In the genomic region with DNA sequence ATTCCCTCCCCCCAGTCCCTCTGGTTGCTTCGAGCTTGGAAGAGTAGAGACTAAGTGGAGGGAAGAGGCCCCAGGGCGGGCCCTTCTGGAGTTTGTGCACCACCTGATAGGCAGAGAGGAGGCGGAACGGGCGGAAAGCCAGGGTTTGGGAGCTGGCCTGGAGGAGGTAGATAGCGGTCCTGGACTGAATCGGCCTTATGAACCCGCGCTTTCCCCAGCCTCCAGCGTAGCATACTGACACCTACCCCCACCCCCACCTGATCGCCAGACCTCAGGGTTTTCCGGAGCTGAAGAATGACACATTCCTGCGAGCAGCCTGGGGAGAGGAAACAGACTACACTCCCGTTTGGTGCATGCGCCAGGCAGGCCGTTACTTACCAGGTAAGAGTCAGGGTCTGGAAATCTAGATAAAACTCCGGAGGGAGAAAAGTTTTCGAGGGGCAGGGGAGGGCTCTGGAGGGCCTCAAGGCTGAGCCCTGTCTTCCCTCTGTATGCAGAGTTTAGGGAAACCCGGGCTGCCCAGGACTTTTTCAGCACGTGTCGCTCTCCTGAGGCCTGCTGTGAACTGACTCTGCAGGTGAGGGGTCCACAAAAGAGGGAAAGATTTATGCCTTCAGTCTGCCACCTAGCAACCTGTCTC, we compare ENCODE assay signal across 1 cellular context.
TF ChIP-seq lines count a peak whose summit lies in the region.

No MANE protein-coding gene starts in this region.

TF ChIP-seq in K562, 482 proteins besides CTCF, POLR2A, EP300 and RAD21 (continued from another document and continues in another):
- TF ChIP-seq, protein P1, sequence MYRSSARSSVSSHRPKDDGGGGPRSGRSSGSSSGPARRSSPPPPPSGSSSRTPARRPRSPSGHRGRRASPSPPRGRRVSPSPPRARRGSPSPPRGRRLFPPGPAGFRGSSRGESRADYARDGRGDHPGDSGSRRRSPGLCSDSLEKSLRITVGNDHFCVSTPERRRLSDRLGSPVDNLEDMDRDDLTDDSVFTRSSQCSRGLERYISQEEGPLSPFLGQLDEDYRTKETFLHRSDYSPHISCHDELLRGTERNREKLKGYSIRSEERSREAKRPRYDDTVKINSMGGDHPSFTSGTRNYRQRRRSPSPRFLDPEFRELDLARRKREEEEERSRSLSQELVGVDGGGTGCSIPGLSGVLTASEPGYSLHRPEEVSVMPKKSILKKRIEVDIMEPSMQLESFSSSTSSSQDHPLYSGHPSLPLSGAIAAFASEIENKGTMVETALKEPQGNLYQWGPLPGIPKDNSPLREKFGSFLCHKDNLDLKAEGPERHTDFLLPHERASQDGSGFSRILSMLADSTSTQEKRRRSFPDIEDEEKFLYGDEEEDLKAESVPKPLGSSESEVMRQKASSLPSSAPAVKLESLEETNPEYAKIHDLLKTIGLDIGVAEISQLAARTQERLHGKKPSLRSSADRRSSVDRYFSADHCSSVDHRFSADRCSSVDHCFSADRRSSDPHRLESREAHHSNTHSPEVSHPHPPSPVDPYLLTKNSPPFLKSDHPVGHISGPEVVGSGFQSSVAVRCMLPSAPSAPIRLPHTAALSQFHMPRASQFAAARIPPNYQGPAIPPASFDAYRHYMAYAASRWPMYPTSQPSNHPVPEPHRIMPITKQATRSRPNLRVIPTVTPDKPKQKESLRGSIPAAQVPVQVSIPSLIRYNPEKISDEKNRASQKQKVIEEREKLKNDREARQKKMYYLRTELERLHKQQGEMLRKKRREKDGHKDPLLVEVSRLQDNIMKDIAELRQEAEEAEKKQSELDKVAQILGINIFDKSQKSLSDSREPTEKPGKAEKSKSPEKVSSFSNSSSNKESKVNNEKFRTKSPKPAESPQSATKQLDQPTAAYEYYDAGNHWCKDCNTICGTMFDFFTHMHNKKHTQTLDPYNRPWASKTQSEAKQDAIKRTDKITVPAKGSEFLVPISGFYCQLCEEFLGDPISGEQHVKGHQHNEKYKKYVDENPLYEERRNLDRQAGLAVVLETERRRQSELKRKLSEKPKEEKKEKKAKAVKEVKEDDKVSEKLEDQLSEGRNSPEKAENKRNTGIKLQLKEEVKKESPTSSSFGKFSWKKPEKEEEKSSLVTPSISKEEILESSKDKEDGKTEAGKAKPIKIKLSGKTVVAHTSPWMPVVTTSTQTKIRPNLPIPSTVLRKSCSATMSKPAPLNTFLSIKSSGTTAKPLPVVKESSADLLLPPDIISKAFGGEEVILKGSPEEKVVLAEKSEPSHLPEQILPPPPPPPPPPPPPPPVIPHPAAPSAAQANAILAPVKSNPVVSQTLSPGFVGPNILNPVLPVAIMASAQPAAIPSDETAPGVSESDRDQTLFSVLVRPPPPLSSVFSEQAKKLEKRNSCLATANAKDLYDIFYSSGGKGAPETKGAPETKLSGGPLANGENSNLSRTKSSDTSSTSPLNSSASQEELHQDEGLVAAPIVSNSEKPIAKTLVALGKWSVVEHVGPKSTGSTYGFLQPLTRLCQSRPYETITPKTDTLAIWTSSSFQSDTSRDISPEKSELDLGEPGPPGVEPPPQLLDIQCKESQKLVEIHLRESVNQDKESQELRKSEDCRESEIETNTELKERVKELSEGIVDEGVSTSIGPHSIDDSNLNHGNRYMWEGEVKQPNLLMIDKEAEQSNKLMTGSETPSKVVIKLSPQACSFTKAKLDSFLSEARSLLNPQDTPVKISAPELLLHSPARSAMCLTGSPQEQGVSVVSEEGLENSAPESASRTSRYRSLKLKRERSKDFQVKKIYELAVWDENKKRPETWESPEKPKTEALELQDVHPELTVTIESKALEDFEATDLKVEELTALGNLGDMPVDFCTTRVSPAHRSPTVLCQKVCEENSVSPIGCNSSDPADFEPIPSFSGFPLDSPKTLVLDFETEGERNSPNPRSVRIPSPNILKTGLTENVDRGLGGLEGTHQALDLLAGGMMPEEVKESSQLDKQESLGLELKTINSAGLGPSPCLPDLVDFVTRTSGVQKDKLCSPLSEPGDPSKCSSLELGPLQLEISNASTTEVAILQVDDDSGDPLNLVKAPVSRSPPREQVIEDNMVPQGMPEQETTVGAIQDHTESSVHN (IDR thresholded peaks at IDR 0.05; ENCODE audit: borderline replicate concordance in 1 of 2, low read depth in 1 of 2): peak in 1 of 2 experiments; percentile 59; a peak in 1 of 4 replicates
- TF ChIP-seq PHTF2 (CRISPR knock-in tag; IDR thresholded peaks at IDR 0.05): no peak
- peak; percentile 87; the same call in 1 of the 2 replicates for TF ChIP-seq ZBED1 (IDR thresholded peaks at IDR 0.05)
- no peak for TF ChIP-seq JUNB (CRISPR knock-in tag; conservative IDR thresholded peaks at IDR 0.05)
- no peak for TF ChIP-seq SNIP1 (IDR thresholded peaks at IDR 0.05; ENCODE audit: low read depth)
- peak; percentile 73 for TF ChIP-seq XRCC5 (IDR thresholded peaks at IDR 0.05; ENCODE audit: low read depth, low read length)
- no peak for TF ChIP-seq ZC3H8 (IDR thresholded peaks at IDR 0.05)
- TF ChIP-seq, protein P2, sequence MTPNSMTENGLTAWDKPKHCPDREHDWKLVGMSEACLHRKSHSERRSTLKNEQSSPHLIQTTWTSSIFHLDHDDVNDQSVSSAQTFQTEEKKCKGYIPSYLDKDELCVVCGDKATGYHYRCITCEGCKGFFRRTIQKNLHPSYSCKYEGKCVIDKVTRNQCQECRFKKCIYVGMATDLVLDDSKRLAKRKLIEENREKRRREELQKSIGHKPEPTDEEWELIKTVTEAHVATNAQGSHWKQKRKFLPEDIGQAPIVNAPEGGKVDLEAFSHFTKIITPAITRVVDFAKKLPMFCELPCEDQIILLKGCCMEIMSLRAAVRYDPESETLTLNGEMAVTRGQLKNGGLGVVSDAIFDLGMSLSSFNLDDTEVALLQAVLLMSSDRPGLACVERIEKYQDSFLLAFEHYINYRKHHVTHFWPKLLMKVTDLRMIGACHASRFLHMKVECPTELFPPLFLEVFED (CRISPR knock-in tag; conservative IDR thresholded peaks at IDR 0.05): no peak; the same call in 1 of the 2 replicates
- TF ChIP-seq ZSCAN29 (IDR thresholded peaks at IDR 0.05): peak; percentile 59; the same call in 1 of the 2 replicates
- TF ChIP-seq KDM4B (IDR thresholded peaks at IDR 0.05; ENCODE audit: borderline replicate concordance in 2 of 2, low read depth in 1 of 2): peak in 1 of 2 experiments; percentile 69; a peak in 1 of 4 replicates
- peak; percentile 98 for TF ChIP-seq HMGN3 (IDR thresholded peaks at IDR 0.05; ENCODE audit: borderline replicate concordance, extremely low read depth, insufficient read length, low read depth, low read length)
- TF ChIP-seq HDGF (IDR thresholded peaks at IDR 0.05): no peak
- TF ChIP-seq ZNF3 (CRISPR knock-in tag; IDR thresholded peaks at IDR 0.05): no peak
- no peak for TF ChIP-seq ZNF696 (CRISPR knock-in tag; conservative IDR thresholded peaks at IDR 0.05)
- no peak for TF ChIP-seq OTX1 (CRISPR knock-in tag; IDR thresholded peaks at IDR 0.05)
- no peak for TF ChIP-seq HNRNPK (IDR thresholded peaks at IDR 0.05; ENCODE audit: low read depth, low read length, poor library complexity, severe bottlenecking)
- TF ChIP-seq GATAD2A (IDR thresholded peaks at IDR 0.05): peak; percentile 21; the same call in 1 of the 2 replicates
- peak; percentile 98 for TF ChIP-seq DPF2 (IDR thresholded peaks at IDR 0.05)
- no peak for TF ChIP-seq ZNF583 (CRISPR knock-in tag; IDR thresholded peaks at IDR 0.05)
- TF ChIP-seq IRF2 (CRISPR knock-in tag; IDR thresholded peaks at IDR 0.05): no peak
- TF ChIP-seq, protein P3, sequence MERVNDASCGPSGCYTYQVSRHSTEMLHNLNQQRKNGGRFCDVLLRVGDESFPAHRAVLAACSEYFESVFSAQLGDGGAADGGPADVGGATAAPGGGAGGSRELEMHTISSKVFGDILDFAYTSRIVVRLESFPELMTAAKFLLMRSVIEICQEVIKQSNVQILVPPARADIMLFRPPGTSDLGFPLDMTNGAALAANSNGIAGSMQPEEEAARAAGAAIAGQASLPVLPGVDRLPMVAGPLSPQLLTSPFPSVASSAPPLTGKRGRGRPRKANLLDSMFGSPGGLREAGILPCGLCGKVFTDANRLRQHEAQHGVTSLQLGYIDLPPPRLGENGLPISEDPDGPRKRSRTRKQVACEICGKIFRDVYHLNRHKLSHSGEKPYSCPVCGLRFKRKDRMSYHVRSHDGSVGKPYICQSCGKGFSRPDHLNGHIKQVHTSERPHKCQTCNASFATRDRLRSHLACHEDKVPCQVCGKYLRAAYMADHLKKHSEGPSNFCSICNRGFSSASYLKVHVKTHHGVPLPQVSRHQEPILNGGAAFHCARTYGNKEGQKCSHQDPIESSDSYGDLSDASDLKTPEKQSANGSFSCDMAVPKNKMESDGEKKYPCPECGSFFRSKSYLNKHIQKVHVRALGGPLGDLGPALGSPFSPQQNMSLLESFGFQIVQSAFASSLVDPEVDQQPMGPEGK (CRISPR knock-in tag; IDR thresholded peaks at IDR 0.05; ENCODE audit: borderline replicate concordance): no peak
- TF ChIP-seq HDAC1 (IDR thresholded peaks at IDR 0.05): peak in 1 of 2 experiments; percentile 91; a peak in 3 of 4 replicates
- TF ChIP-seq MBD2 (IDR thresholded peaks at IDR 0.05; ENCODE audit: borderline replicate concordance, low read depth): peak; percentile 80
- TF ChIP-seq ZNF644 (tag; IDR thresholded peaks at IDR 0.05; ENCODE audit: low read depth): no peak
- no peak for TF ChIP-seq FOS (IDR thresholded peaks at IDR 0.05; ENCODE audit: extremely low read depth, insufficient read length)
- TF ChIP-seq NFYB (IDR thresholded peaks at IDR 0.05; ENCODE audit: extremely low read depth, insufficient read length): no peak
- TF ChIP-seq, protein P4, sequence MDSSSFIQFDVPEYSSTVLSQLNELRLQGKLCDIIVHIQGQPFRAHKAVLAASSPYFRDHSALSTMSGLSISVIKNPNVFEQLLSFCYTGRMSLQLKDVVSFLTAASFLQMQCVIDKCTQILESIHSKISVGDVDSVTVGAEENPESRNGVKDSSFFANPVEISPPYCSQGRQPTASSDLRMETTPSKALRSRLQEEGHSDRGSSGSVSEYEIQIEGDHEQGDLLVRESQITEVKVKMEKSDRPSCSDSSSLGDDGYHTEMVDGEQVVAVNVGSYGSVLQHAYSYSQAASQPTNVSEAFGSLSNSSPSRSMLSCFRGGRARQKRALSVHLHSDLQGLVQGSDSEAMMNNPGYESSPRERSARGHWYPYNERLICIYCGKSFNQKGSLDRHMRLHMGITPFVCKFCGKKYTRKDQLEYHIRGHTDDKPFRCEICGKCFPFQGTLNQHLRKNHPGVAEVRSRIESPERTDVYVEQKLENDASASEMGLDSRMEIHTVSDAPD (CRISPR knock-in tag; IDR thresholded peaks at IDR 0.05): no peak
- TF ChIP-seq, protein P5, sequence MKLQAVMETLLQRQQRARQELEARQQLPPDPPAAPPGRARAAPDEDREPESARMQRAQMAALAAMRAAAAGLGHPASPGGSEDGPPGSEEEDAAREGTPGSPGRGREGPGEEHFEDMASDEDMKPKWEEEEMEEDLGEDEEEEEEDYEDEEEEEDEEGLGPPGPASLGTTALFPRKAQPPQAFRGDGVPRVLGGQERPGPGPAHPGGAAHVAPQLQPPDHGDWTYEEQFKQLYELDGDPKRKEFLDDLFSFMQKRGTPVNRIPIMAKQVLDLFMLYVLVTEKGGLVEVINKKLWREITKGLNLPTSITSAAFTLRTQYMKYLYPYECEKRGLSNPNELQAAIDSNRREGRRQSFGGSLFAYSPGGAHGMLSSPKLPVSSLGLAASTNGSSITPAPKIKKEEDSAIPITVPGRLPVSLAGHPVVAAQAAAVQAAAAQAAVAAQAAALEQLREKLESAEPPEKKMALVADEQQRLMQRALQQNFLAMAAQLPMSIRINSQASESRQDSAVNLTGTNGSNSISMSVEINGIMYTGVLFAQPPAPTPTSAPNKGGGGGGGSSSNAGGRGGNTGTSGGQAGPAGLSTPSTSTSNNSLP (IDR thresholded peaks at IDR 0.05; ENCODE audit: borderline replicate concordance, low read depth, low read length): peak; percentile 67; the same call in 1 of the 2 replicates
- no peak for TF ChIP-seq SP1 (CRISPR knock-in tag; IDR thresholded peaks at IDR 0.05)
- TF ChIP-seq SETDB1 (IDR thresholded peaks at IDR 0.05; ENCODE audit: low read length): no peak
- TF ChIP-seq MECOM (CRISPR knock-in tag; IDR thresholded peaks at IDR 0.05): peak; percentile 70; the same call in 1 of the 2 replicates
- TF ChIP-seq ZNF282 (CRISPR knock-in tag; IDR thresholded peaks at IDR 0.05): no peak
- no peak for TF ChIP-seq ZFP30 (CRISPR knock-in tag; IDR thresholded peaks at IDR 0.05; ENCODE audit: borderline replicate concordance)
- TF ChIP-seq NBN (IDR thresholded peaks at IDR 0.05; ENCODE audit: low read depth): peak; percentile 84
- no peak for TF ChIP-seq PCBP2 (IDR thresholded peaks at IDR 0.05; ENCODE audit: low read depth, low read length, poor library complexity, severe bottlenecking)
- TF ChIP-seq ZNF384 (IDR thresholded peaks at IDR 0.05; ENCODE audit: low read depth, low read length): no peak
- TF ChIP-seq TAF7 (tag; IDR thresholded peaks at IDR 0.05): no peak
- no peak for TF ChIP-seq MCM3 (IDR thresholded peaks at IDR 0.05)
- peak in 1 of 2 experiments; percentile 73; a peak in 2 of 3 replicates for TF ChIP-seq CBX3 (IDR thresholded peaks at IDR 0.05; ENCODE audit: borderline replicate concordance in 1 of 2, low read length in 2 of 2)
- peak in 1 of 3 experiments; percentile 57 for TF ChIP-seq YY1 (IDR thresholded peaks at IDR 0.05; ENCODE audit: borderline replicate concordance in 1 of 3, control insufficient read depth in 1 of 3, extremely low read depth in 1 of 3, insufficient read depth in 3 of 3, insufficient read length in 1 of 3, insufficient replicate concordance in 2 of 3, low read depth in 1 of 3, low read length in 2 of 3)
- 0 out of 2 replicates have a peak, but pooled peaks have one; percentile 44 for TF ChIP-seq TRIM28 (IDR thresholded peaks at IDR 0.05)
- peak; percentile 96 for TF ChIP-seq HDAC3 (IDR thresholded peaks at IDR 0.05; ENCODE audit: borderline replicate concordance, partially characterized antibody)
- peak; percentile 43 for TF ChIP-seq RBM22 (IDR thresholded peaks at IDR 0.05; ENCODE audit: low read depth, low read length, poor library complexity, severe bottlenecking)
- TF ChIP-seq KDM5B (IDR thresholded peaks at IDR 0.05; ENCODE audit: insufficient replicate concordance, low read depth, low read length): peak; percentile 52
- TF ChIP-seq, protein P6, sequence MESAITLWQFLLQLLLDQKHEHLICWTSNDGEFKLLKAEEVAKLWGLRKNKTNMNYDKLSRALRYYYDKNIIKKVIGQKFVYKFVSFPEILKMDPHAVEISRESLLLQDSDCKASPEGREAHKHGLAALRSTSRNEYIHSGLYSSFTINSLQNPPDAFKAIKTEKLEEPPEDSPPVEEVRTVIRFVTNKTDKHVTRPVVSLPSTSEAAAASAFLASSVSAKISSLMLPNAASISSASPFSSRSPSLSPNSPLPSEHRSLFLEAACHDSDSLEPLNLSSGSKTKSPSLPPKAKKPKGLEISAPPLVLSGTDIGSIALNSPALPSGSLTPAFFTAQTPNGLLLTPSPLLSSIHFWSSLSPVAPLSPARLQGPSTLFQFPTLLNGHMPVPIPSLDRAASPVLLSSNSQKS (CRISPR knock-in tag; IDR thresholded peaks at IDR 0.05): no peak
- TF ChIP-seq EWSR1 (IDR thresholded peaks at IDR 0.05; ENCODE audit: borderline replicate concordance, low read depth, partially characterized antibody): no peak
- TF ChIP-seq, protein P7, sequence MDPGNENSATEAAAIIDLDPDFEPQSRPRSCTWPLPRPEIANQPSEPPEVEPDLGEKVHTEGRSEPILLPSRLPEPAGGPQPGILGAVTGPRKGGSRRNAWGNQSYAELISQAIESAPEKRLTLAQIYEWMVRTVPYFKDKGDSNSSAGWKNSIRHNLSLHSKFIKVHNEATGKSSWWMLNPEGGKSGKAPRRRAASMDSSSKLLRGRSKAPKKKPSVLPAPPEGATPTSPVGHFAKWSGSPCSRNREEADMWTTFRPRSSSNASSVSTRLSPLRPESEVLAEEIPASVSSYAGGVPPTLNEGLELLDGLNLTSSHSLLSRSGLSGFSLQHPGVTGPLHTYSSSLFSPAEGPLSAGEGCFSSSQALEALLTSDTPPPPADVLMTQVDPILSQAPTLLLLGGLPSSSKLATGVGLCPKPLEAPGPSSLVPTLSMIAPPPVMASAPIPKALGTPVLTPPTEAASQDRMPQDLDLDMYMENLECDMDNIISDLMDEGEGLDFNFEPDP (CRISPR knock-in tag; IDR thresholded peaks at IDR 0.05): no peak
- peak; percentile 98 for TF ChIP-seq NCOR1 (IDR thresholded peaks at IDR 0.05)
